ENCODE assay signal across 21 cellular contexts in genomic region chr7:94284120-94284519, GRCh38.
"Had no signal": no experiment of that assay in that cellular context is flagged by ENCODE, and none has a peak within 500 bp of the region (broad histone marks: within the 10 kb centered on the region; RNA-seq: fewer than 3 reads in every experiment).

No MANE protein-coding gene starts in this region.

- H3K27ac Mint-ChIP-seq: activated CD4-positive, alpha-beta memory T cell treated with anti-CD3 and anti-CD28 coated beads, Interleukin-2, amount 10 ng/mL, durations not matched to agents 7 days and 5 days; activated naive CD4-positive, alpha-beta T cell treated with anti-CD3 and anti-CD28 coated beads, Interleukin-2, amount 50 U/mL, for 72 hours; dendritic cell treated with granulocyte-macrophage colony-stimulating factor and Interleukin-4, amounts not matched to agents 40 ng/mL and 50 ng/mL, for 4 days; T-helper 17 cell; WTC11 had no signal

- DNase-seq: activated CD4-positive, alpha-beta memory T cell treated with anti-CD3 and anti-CD28 coated beads, Interleukin-2, amount 10 ng/mL, durations not matched to agents 7 days and 5 days; activated CD4-positive, alpha-beta T cell treated with anti-CD3 and anti-CD28 coated beads for 4 hours; activated CD8-positive, alpha-beta memory T cell treated with anti-CD3 and anti-CD28 coated beads, Interleukin-2, amount 50 U/mL, for 4 hours; activated gamma-delta T cell; activated T-cell treated with anti-CD3 and anti-CD28 coated beads, Interleukin-2, amount 50 U/mL, for 48 hours; brain microvascular endothelial cell; cerebellar nuclear complex; effector memory CD4-positive, alpha-beta T cell; gastrocnemius medialis; kidney; mesenchymal stem cell; psoas muscle; right lobe of liver; stimulated activated naive CD8-positive, alpha-beta T cell treated with anti-CD3 and anti-CD28 coated beads, Interleukin-15, Interleukin-2, amounts not matched to agents 100 U/mL and 50 U/mL, for 24 hours; T-helper 17 cell; transverse colon had no signal

- H3K4me3 Mint-ChIP-seq: activated CD4-positive, alpha-beta memory T cell treated with anti-CD3 and anti-CD28 coated beads, Interleukin-2, amount 10 ng/mL, durations not matched to agents 7 days and 5 days; dendritic cell treated with granulocyte-macrophage colony-stimulating factor and Interleukin-4, amounts not matched to agents 40 ng/mL and 50 ng/mL, for 4 days; neural crest cell; T-helper 17 cell; WTC11 had no signal

- H3K4me1 Mint-ChIP-seq: activated CD4-positive, alpha-beta memory T cell treated with anti-CD3 and anti-CD28 coated beads, Interleukin-2, amount 10 ng/mL, durations not matched to agents 7 days and 5 days; T-helper 17 cell had no signal

- H3K4me3 ChIP-seq: gastrocnemius medialis, psoas muscle, right lobe of liver, transverse colon, vagina had no signal

- H3K36me3 Mint-ChIP-seq: activated naive CD4-positive, alpha-beta T cell treated with anti-CD3 and anti-CD28 coated beads, Interleukin-2, amount 50 U/mL, for 72 hours; WTC11 had no signal

- H3K9me3 Mint-ChIP-seq: activated CD4-positive, alpha-beta memory T cell treated with anti-CD3 and anti-CD28 coated beads, Interleukin-2, amount 10 ng/mL, durations not matched to agents 7 days and 5 days; dendritic cell treated with granulocyte-macrophage colony-stimulating factor and Interleukin-4, amounts not matched to agents 40 ng/mL and 50 ng/mL, for 4 days; neural crest cell; WTC11 had no signal

- H3K27me3 Mint-ChIP-seq: dendritic cell treated with granulocyte-macrophage colony-stimulating factor and Interleukin-4, amounts not matched to agents 40 ng/mL and 50 ng/mL, for 4 days; T-helper 17 cell had no signal
